In genomic region chr14:64217318-64217717, GRCh38 we compare ENCODE assay signal across 18 cellular contexts.
DNase-seq lines count a peak whose midpoint lies in the region; ATAC-seq and TF ChIP-seq lines count a peak whose summit lies in the region.
"Had no signal": no experiment of that assay in that cellular context is flagged by ENCODE, and none has a peak within 500 bp of the region (broad histone marks: within the 10 kb centered on the region; RNA-seq: fewer than 3 reads in every experiment).

No MANE protein-coding gene starts in this region.

- H3K36me3 ChIP-seq in heart left ventricle = peaks cover 0 to 100% (median 94%) of the 10 kb centered on the region in 9 donors

- H3K27me3 ChIP-seq in heart left ventricle = no peaks in the 10 kb centered on the region

- TF ChIP-seq CTCF in heart left ventricle (IDR thresholded peaks at IDR 0.05) = no peak

- peaks cover 3% of the 10 kb centered on the region for H3K4me1 Mint-ChIP-seq in activated CD4-positive, alpha-beta memory T cell treated with anti-CD3 and anti-CD28 coated beads, Interleukin-2, amount 10 ng/mL, durations not matched to agents 7 days and 5 days
- peaks cover 0 to 2% (median 0%) of the 10 kb centered on the region in 3 donors for H3K4me1 Mint-ChIP-seq in T-cell
- H3K4me1 Mint-ChIP-seq: activated CD4-positive, alpha-beta T cell treated with anti-CD3 and anti-CD28 coated beads, Interleukin-2, amount 10 ng/mL, durations not matched to agents 24 days and 14 days; stimulated activated naive CD8-positive, alpha-beta T cell treated with anti-CD3 and anti-CD28 coated beads, Interleukin-15, amount 100 ng/mL, for 72 hours had no signal

- H3K27ac ChIP-seq in heart left ventricle = peak overlapping the region; percentile 10 to 89 (median 73)
- H3K27ac ChIP-seq: A549, coronary artery, PC-9 had no signal

- no peaks in the 10 kb centered on the region for H3K27me3 Mint-ChIP-seq in activated CD4-positive, alpha-beta memory T cell treated with anti-CD3 and anti-CD28 coated beads, Interleukin-2, amount 10 ng/mL, durations not matched to agents 7 days and 5 days
- H3K27me3 Mint-ChIP-seq in T-cell = no peaks in the 10 kb centered on the region
- H3K27me3 Mint-ChIP-seq: activated CD4-positive, alpha-beta T cell treated with anti-CD3 and anti-CD28 coated beads, Interleukin-2, amount 10 ng/mL, durations not matched to agents 24 days and 14 days; stimulated activated naive CD8-positive, alpha-beta T cell treated with anti-CD3 and anti-CD28 coated beads, Interleukin-15, amount 100 ng/mL, for 72 hours had no signal

- peaks cover 0 to 92% (median 24%) of the 10 kb centered on the region in 12 donors for H3K4me1 ChIP-seq in heart left ventricle
- H3K4me1 ChIP-seq: A549 had no signal

- 38 to 56% (median 44%) methylated on average over 4 of the region's 4 CpGs for WGBS in heart left ventricle, 4 donors

- H3K4me3 ChIP-seq in heart left ventricle = peak overlapping the region in 1 of 12 donors; percentile 6
- H3K4me3 ChIP-seq: A549, coronary artery, PC-9 had no signal

- POLR2A ChIA-PET in activated CD4-positive, alpha-beta memory T cell treated with anti-CD3 and anti-CD28 coated beads, Interleukin-2, amount 10 ng/mL, durations not matched to agents 7 days and 5 days (lab: Charles Lee) = no interaction called here
- POLR2A ChIA-PET in T-cell (lab: Charles Lee) = no interaction called here

- ATAC-seq in Right ventricle myocardium inferior (peak; percentile 20), heart left ventricle (no peak), GM18867 (IDR thresholded peaks at IDR 0.05; ENCODE audit: unreplicated experiment) (no peak), T-cell (replicated peaks in 1 of 4) (no peak)
- ATAC-seq: A549; activated T-cell treated with anti-CD3 and anti-CD28 coated beads, Interleukin-2, amount 50 U/mL, for 72 hours; HepG2; stimulated activated naive CD8-positive, alpha-beta T cell treated with anti-CD3 and anti-CD28 coated beads, Interleukin-15, amount 100 ng/mL, for 72 hours had no signal

- DNase-seq in Right ventricle myocardium inferior (ENCODE audit: missing footprints) (no peak), cardiac septum (ENCODE audit: low spot score) (no peak), NCI-H226 (peak; percentile 61), heart left ventricle (no peak), T-cell (no peak)
- DNase-seq in activated CD4-positive, alpha-beta memory T cell treated with anti-CD3 and anti-CD28 coated beads, Interleukin-2, amount 10 ng/mL, durations not matched to agents 7 days and 5 days = no peak
- no peak for DNase-seq in activated T-cell treated with anti-CD3 and anti-CD28 coated beads, Interleukin-2, amount 50 U/mL, for 48 hours
- DNase-seq: activated CD4-positive, alpha-beta T cell treated with anti-CD3 and anti-CD28 coated beads, Interleukin-2, amount 10 ng/mL, durations not matched to agents 24 days and 14 days; activated T-cell treated with anti-CD3 and anti-CD28 coated beads, Interleukin-2, amount 50 U/mL, for 72 hours; GF-D8; PC-9; stimulated activated naive CD8-positive, alpha-beta T cell treated with anti-CD3 and anti-CD28 coated beads, Interleukin-15, amount 100 ng/mL, for 72 hours had no signal

- no peaks in the 10 kb centered on the region for H3K9me3 ChIP-seq in heart left ventricle
- H3K9me3 ChIP-seq: A549 had no signal

- no peak overlapping the region for H3K27ac Mint-ChIP-seq in activated CD4-positive, alpha-beta memory T cell treated with anti-CD3 and anti-CD28 coated beads, Interleukin-2, amount 10 ng/mL, durations not matched to agents 7 days and 5 days
- no peak overlapping the region for H3K27ac Mint-ChIP-seq in T-cell
- H3K27ac Mint-ChIP-seq: activated CD4-positive, alpha-beta T cell treated with anti-CD3 and anti-CD28 coated beads, Interleukin-2, amount 10 ng/mL, durations not matched to agents 24 days and 14 days; activated T-cell treated with anti-CD3 and anti-CD28 coated beads, Interleukin-2, amount 50 U/mL, for 72 hours; T-helper 1 cell treated with Interleukin-12 subunit alpha and Interleukin-12 subunit beta and Interleukin-4 antibody, amounts not matched to agents 30 μg/mL and 1 μg/mL, for 36 hours had no signal

- peaks cover 60% of the 10 kb centered on the region for H3K36me3 Mint-ChIP-seq in activated CD4-positive, alpha-beta memory T cell treated with anti-CD3 and anti-CD28 coated beads, Interleukin-2, amount 10 ng/mL, durations not matched to agents 7 days and 5 days (ENCODE audit: low read depth)
- H3K36me3 Mint-ChIP-seq in T-cell = peaks cover 64% of the 10 kb centered on the region

- intact Hi-C loops in Right ventricle myocardium inferior (cut with DNase I) (no loop called here), cardiac septum (cut with DNase I) (no loop called here), heart left ventricle (cut with DNase I) (no loop called here)

- no peak overlapping the region for H3K4me3 Mint-ChIP-seq in activated CD4-positive, alpha-beta memory T cell treated with anti-CD3 and anti-CD28 coated beads, Interleukin-2, amount 10 ng/mL, durations not matched to agents 7 days and 5 days
- no peak overlapping the region for H3K4me3 Mint-ChIP-seq in T-cell
- H3K4me3 Mint-ChIP-seq: activated CD4-positive, alpha-beta T cell treated with anti-CD3 and anti-CD28 coated beads, Interleukin-2, amount 10 ng/mL, durations not matched to agents 24 days and 14 days; activated T-cell treated with anti-CD3 and anti-CD28 coated beads, Interleukin-2, amount 50 U/mL, for 72 hours; neural crest cell; stimulated activated naive CD8-positive, alpha-beta T cell treated with anti-CD3 and anti-CD28 coated beads, Interleukin-15, amount 100 ng/mL, for 72 hours; T-helper 1 cell treated with Interleukin-12 subunit alpha and Interleukin-12 subunit beta and Interleukin-4 antibody, amounts not matched to agents 30 μg/mL and 1 μg/mL, for 36 hours had no signal

- no peak for TF ChIP-seq POLR2A in heart left ventricle (IDR thresholded peaks at IDR 0.05)

- no peaks in the 10 kb centered on the region for H3K9me3 Mint-ChIP-seq in activated CD4-positive, alpha-beta memory T cell treated with anti-CD3 and anti-CD28 coated beads, Interleukin-2, amount 10 ng/mL, durations not matched to agents 7 days and 5 days
- H3K9me3 Mint-ChIP-seq in T-cell = no peaks in the 10 kb centered on the region
- H3K9me3 Mint-ChIP-seq: activated CD4-positive, alpha-beta T cell treated with anti-CD3 and anti-CD28 coated beads, Interleukin-2, amount 10 ng/mL, durations not matched to agents 24 days and 14 days; activated T-cell treated with anti-CD3 and anti-CD28 coated beads, Interleukin-2, amount 50 U/mL, for 72 hours; neural crest cell; stimulated activated naive CD8-positive, alpha-beta T cell treated with anti-CD3 and anti-CD28 coated beads, Interleukin-15, amount 100 ng/mL, for 72 hours; T-helper 1 cell treated with Interleukin-12 subunit alpha and Interleukin-12 subunit beta and Interleukin-4 antibody, amounts not matched to agents 30 μg/mL and 1 μg/mL, for 36 hours had no signal

- CTCF ChIA-PET in activated CD4-positive, alpha-beta memory T cell treated with anti-CD3 and anti-CD28 coated beads, Interleukin-2, amount 10 ng/mL, durations not matched to agents 7 days and 5 days (lab: Charles Lee) = no interaction called here
- CTCF ChIA-PET in T-cell (lab: Charles Lee) = no interaction called here
